Comparison of ENCODE assay signal across 14 cellular contexts in genomic region chr1:115134850-115135484, GRCh38. TPM values are rescaled to one million over a fixed set of nuclear protein-coding genes. Genes with fewer than 3 reads are reported as not detected.
A peak's percentile ranks its signal among the peaks of the same experiment; 100 is the strongest.
DNase-seq lines count a peak whose midpoint lies in the region; ATAC-seq, FAIRE-seq and TF ChIP-seq lines count a peak whose summit lies in the region.
"Had no signal": no experiment of that assay in that cellular context is flagged by ENCODE, and none has a peak within 500 bp of the region (broad histone marks: within the 10 kb centered on the region; RNA-seq: fewer than 3 reads in every experiment).

No MANE protein-coding gene starts in this region.

- H3K27me3 ChIP-seq in cardiac muscle cell: no peaks in the 10 kb centered on the region
- H3K27me3 ChIP-seq in left ventricle myocardium inferior (ENCODE audit: low read depth): no peaks in the 10 kb centered on the region

- in situ Hi-C loops in astrocyte of the cerebellum (cut with HindIII; ENCODE audit: low sequenced_read_pairs): loop anchor here (5.0 kb wide), 1 partner anchor 332 kb away; no protein-coding TSS in a partner anchor

- H3K36me3 ChIP-seq in cardiac muscle cell: no peaks in the 10 kb centered on the region
- no peaks in the 10 kb centered on the region for H3K36me3 ChIP-seq in left ventricle myocardium inferior

- TF ChIP-seq CTCF in cardiac muscle cell (IDR thresholded peaks at IDR 0.05; ENCODE audit: low read depth, low read length) (peak; percentile 4), left ventricle myocardium inferior (IDR thresholded peaks at IDR 0.05; ENCODE audit: borderline replicate concordance) (no peak), astrocyte of the cerebellum (IDR thresholded peaks at IDR 0.05; ENCODE audit: low read depth, low read length, missing control alignments) (peak; percentile 16)

- DNase-seq in cardiac muscle cell (ENCODE audit: low read depth in 1 of 2, low spot score in 1 of 2): peak in 1 of 2 donors; percentile 67
- DNase-seq in left ventricle myocardium inferior: no peak
- peak; percentile 45 for DNase-seq in astrocyte of the cerebellum (ENCODE audit: low read depth)
- DNase-seq in hepatic stellate cell (ENCODE audit: low spot score): peak; percentile 70
- peak; percentile 88 for DNase-seq in urothelium cell line (ENCODE audit: low spot score)
- DNase-seq: activated CD8-positive, alpha-beta memory T cell treated with anti-CD3 and anti-CD28 coated beads, Interleukin-2, amount 50 U/mL, for 48 hours; kidney; NCI-H446 treated with DMSO at 0.1 percent for 48 hours; retina had no signal

- TF ChIP-seq POLR2A in GM18505 (IDR thresholded peaks at IDR 0.05; ENCODE audit: borderline replicate concordance, extremely low read depth, insufficient read depth, insufficient read length): no peak

- H3K4me3 ChIP-seq in cardiac muscle cell (no peak overlapping the region), left ventricle myocardium inferior (no peak overlapping the region), astrocyte of the cerebellum (ENCODE audit: low read depth, low read length) (no peak overlapping the region)

- intact Hi-C loops in left ventricle myocardium inferior (cut with micrococcal nuclease): loop anchor here (10.0 kb wide), 1 partner anchor 460 kb away; no protein-coding TSS in a partner anchor

- H3K27ac ChIP-seq in cardiac muscle cell (no peak overlapping the region), left ventricle myocardium inferior (replicated peaks) (no peak overlapping the region)
- H3K27ac ChIP-seq: 22Rv1 had no signal

- H3K9me3 ChIP-seq in cardiac muscle cell (ENCODE audit: low read depth): no peaks in the 10 kb centered on the region
- no peaks in the 10 kb centered on the region for H3K9me3 ChIP-seq in left ventricle myocardium inferior (replicated peaks)

- no peaks in the 10 kb centered on the region for H3K4me1 ChIP-seq in cardiac muscle cell (ENCODE audit: low read depth)
- H3K4me1 ChIP-seq in left ventricle myocardium inferior: peaks cover 24% of the 10 kb centered on the region

- FAIRE-seq in urothelium cell line (lab: Jason Lieb, UNC): peak; percentile 85
- FAIRE-seq: HepG2, kidney had no signal

- ATAC-seq in HG03025 (IDR thresholded peaks at IDR 0.05; ENCODE audit: low FRiP score, unreplicated experiment): no peak
- no peak for ATAC-seq in GM18868 (IDR thresholded peaks at IDR 0.05; ENCODE audit: unreplicated experiment)
- no peak for ATAC-seq in GM18505 (IDR thresholded peaks at IDR 0.05; ENCODE audit: unreplicated experiment)
- ATAC-seq: HepG2 had no signal

RNA-seq across cellular contexts. Expression of gene TSPAN2, which starts 45.7 kb away (rescaled TPM):
- total RNA-seq in cardiac muscle cell (26.6 and 45.6 TPM in 2 replicates), left ventricle myocardium inferior (5.3 TPM)
- polyA plus RNA-seq in cardiac muscle cell: 87.3 and 88.0 TPM in 2 replicates
- total RNA-seq: HepG2 had no signal
- polyA plus RNA-seq: HepG2 had no signal
